In genomic region chrX:40285876-40286275, GRCh38 we compare ENCODE assay signal across 31 cellular contexts.
"Had no signal": no experiment of that assay in that cellular context is flagged by ENCODE, and none has a peak within 500 bp of the region (broad histone marks: within the 10 kb centered on the region; RNA-seq: fewer than 3 reads in every experiment).

No MANE protein-coding gene starts in this region.

- DNase-seq: activated CD4-positive, alpha-beta memory T cell treated with anti-CD3 and anti-CD28 coated beads for 36 hours; activated CD4-positive, alpha-beta T cell treated with anti-CD3 and anti-CD28 coated beads for 36 hours; activated CD4-positive, alpha-beta T cell treated with anti-CD3 and anti-CD28 coated beads, Interleukin-2, amount 10 ng/mL, durations not matched to agents 24 days and 14 days; activated CD4-positive, CD25-positive, alpha-beta regulatory T cell; activated CD4-positive, CD25-positive, alpha-beta regulatory T cell treated with anti-CD3 and anti-CD28 coated beads, Interleukin-2, amount 50 U/mL, for 72 hours; activated CD8-positive, alpha-beta memory T cell treated with anti-CD3 and anti-CD28 coated beads, Interleukin-2, amount 10 ng/mL, durations not matched to agents 7 days and 5 days; activated CD8-positive, alpha-beta memory T cell treated with anti-CD3 and anti-CD28 coated beads, Interleukin-2, amount 50 U/mL, for 4 hours; activated CD8-positive, alpha-beta T cell treated with anti-CD3 and anti-CD28 coated beads, Interleukin-2, amount 10 ng/mL, durations not matched to agents 7 days and 5 days; activated effector memory CD4-positive, alpha-beta T cell treated with Interleukin-2 at 50 U/mL for 16 hours; activated gamma-delta T cell treated with Interleukin-2 at 50 U/mL for 16 hours; activated naive CD4-positive, alpha-beta T cell treated with anti-CD3 and anti-CD28 coated beads for 36 hours; activated naive CD8-positive, alpha-beta T cell treated with anti-CD3 and anti-CD28 coated beads for 36 hours; activated naive CD8-positive, alpha-beta T cell treated with anti-CD3 and anti-CD28 coated beads, Interleukin-2, amount 50 U/mL, for 24 hours; activated T-cell treated with anti-CD3 and anti-CD28 coated beads, Interleukin-2, amount 50 U/mL, for 24 hours; adrenal gland; amygdala; aorta; body of pancreas; caudate nucleus; cortex of kidney; dermis blood vessel endothelial cell; effector CD4-positive, alpha-beta T cell; effector memory CD8-positive, alpha-beta T cell; erythroblast; foreskin keratinocyte; gastrocnemius medialis; glutamatergic neuron; heart left ventricle; T-helper 2 cell had no signal

- H3K36me3 ChIP-seq: adrenal gland, esophagus muscularis mucosa, gastrocnemius medialis, heart left ventricle had no signal

- H3K4me1 ChIP-seq: body of pancreas, foreskin keratinocyte, gastrocnemius medialis had no signal

- H3K4me3 Mint-ChIP-seq: activated CD4-positive, alpha-beta memory T cell treated with anti-CD3 and anti-CD28 coated beads for 36 hours; activated CD4-positive, alpha-beta T cell treated with anti-CD3 and anti-CD28 coated beads for 36 hours; activated CD4-positive, alpha-beta T cell treated with anti-CD3 and anti-CD28 coated beads, Interleukin-2, amount 10 ng/mL, durations not matched to agents 24 days and 14 days; activated CD8-positive, alpha-beta memory T cell treated with anti-CD3 and anti-CD28 coated beads, Interleukin-2, amount 10 ng/mL, durations not matched to agents 7 days and 5 days; activated CD8-positive, alpha-beta T cell treated with anti-CD3 and anti-CD28 coated beads, Interleukin-2, amount 10 ng/mL, durations not matched to agents 7 days and 5 days; activated naive CD4-positive, alpha-beta T cell treated with anti-CD3 and anti-CD28 coated beads for 36 hours; activated naive CD8-positive, alpha-beta T cell treated with anti-CD3 and anti-CD28 coated beads for 36 hours; activated naive CD8-positive, alpha-beta T cell treated with anti-CD3 and anti-CD28 coated beads, Interleukin-2, amount 50 U/mL, for 24 hours; activated T-cell treated with anti-CD3 and anti-CD28 coated beads, Interleukin-2, amount 50 U/mL, for 24 hours; activated T-helper 17 cell treated with anti-CD3 and anti-CD28 coated beads, Interleukin-2, amount 50 U/mL, for 72 hours; effector memory CD8-positive, alpha-beta T cell had no signal

- H3K27ac Mint-ChIP-seq: activated CD4-positive, alpha-beta memory T cell treated with anti-CD3 and anti-CD28 coated beads for 36 hours; activated CD4-positive, alpha-beta T cell treated with anti-CD3 and anti-CD28 coated beads for 36 hours; activated CD4-positive, alpha-beta T cell treated with anti-CD3 and anti-CD28 coated beads, Interleukin-2, amount 10 ng/mL, durations not matched to agents 24 days and 14 days; activated CD8-positive, alpha-beta memory T cell treated with anti-CD3 and anti-CD28 coated beads, Interleukin-2, amount 10 ng/mL, durations not matched to agents 7 days and 5 days; activated CD8-positive, alpha-beta T cell treated with anti-CD3 and anti-CD28 coated beads, Interleukin-2, amount 10 ng/mL, durations not matched to agents 7 days and 5 days; activated naive CD4-positive, alpha-beta T cell treated with anti-CD3 and anti-CD28 coated beads for 36 hours; activated naive CD8-positive, alpha-beta T cell treated with anti-CD3 and anti-CD28 coated beads for 36 hours; activated naive CD8-positive, alpha-beta T cell treated with anti-CD3 and anti-CD28 coated beads, Interleukin-2, amount 50 U/mL, for 24 hours; activated T-cell treated with anti-CD3 and anti-CD28 coated beads, Interleukin-2, amount 50 U/mL, for 24 hours; activated T-helper 17 cell treated with anti-CD3 and anti-CD28 coated beads, Interleukin-2, amount 50 U/mL, for 72 hours; effector memory CD8-positive, alpha-beta T cell had no signal

- ATAC-seq: activated CD4-positive, alpha-beta T cell treated with anti-CD3 and anti-CD28 coated beads for 36 hours; activated CD8-positive, alpha-beta memory T cell treated with anti-CD3 and anti-CD28 coated beads, Interleukin-2, amount 10 ng/mL, durations not matched to agents 7 days and 5 days; activated CD8-positive, alpha-beta T cell treated with anti-CD3 and anti-CD28 coated beads, Interleukin-2, amount 10 ng/mL, durations not matched to agents 7 days and 5 days; activated naive CD8-positive, alpha-beta T cell treated with anti-CD3 and anti-CD28 coated beads, Interleukin-2, amount 50 U/mL, for 24 hours; activated T-helper 17 cell treated with anti-CD3 and anti-CD28 coated beads, Interleukin-2, amount 50 U/mL, for 72 hours; body of pancreas; effector memory CD8-positive, alpha-beta T cell; foreskin keratinocyte; gastrocnemius medialis; heart left ventricle had no signal

- H3K9me3 ChIP-seq: body of pancreas, gastrocnemius medialis had no signal

- H3K27me3 ChIP-seq: body of pancreas, esophagus muscularis mucosa, foreskin keratinocyte, gastrocnemius medialis, heart left ventricle had no signal

- H3K27ac ChIP-seq: adrenal gland, body of pancreas, esophagus muscularis mucosa, foreskin keratinocyte, gastrocnemius medialis, heart left ventricle had no signal

- H3K36me3 Mint-ChIP-seq: activated CD4-positive, alpha-beta memory T cell treated with anti-CD3 and anti-CD28 coated beads for 36 hours had no signal

- H3K4me3 ChIP-seq: adrenal gland, body of pancreas, esophagus muscularis mucosa, gastrocnemius medialis, heart left ventricle had no signal

- H3K27me3 Mint-ChIP-seq: activated CD4-positive, alpha-beta memory T cell treated with anti-CD3 and anti-CD28 coated beads for 36 hours; activated CD4-positive, alpha-beta T cell treated with anti-CD3 and anti-CD28 coated beads for 36 hours; activated naive CD8-positive, alpha-beta T cell treated with anti-CD3 and anti-CD28 coated beads, Interleukin-2, amount 50 U/mL, for 24 hours; activated T-helper 17 cell treated with anti-CD3 and anti-CD28 coated beads, Interleukin-2, amount 50 U/mL, for 72 hours; effector memory CD8-positive, alpha-beta T cell had no signal
